Comparison of ENCODE assay signal across 9 cellular contexts in the genomic region with DNA sequence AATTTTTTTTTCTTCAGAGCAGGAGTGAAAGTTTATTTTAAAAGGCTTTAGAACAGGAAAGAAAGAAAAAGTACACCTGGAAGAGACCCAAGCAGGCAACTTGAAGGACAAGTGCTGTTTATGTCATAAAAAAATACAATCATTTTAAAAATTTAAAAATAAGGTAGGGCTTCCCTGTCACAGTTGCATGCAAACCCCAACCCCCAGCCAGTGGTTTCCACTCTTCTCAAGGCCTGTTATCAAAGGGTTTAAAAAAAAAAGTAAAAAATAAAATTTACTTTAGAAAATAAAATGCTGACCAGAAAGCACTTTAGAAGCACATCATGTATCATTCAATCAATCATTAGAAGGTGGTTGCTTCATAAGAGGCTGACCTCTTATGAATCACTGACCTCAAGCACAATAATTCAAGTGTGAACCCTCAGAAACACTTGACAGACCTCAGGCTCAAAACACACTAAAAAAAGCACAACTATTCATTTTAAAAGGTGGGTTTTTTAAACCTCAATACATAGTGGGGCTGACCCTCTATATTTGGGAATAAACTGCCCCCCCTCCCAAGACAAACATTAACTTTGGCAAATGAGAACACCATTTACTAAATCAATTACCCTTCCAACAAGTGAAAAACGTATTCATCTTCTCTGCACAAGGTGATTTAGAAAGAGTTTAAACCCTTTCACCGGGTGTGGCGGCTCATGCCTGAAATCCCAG. TPM values are rescaled to one million over a fixed set of nuclear protein-coding genes. Genes with fewer than 3 reads are reported as not detected.
DNase-seq lines count a peak whose midpoint lies in the region; ATAC-seq, FAIRE-seq and TF ChIP-seq lines count a peak whose summit lies in the region.
"Had no signal": no experiment of that assay in that cellular context is flagged by ENCODE, and none has a peak within 500 bp of the region (broad histone marks: within the 10 kb centered on the region; RNA-seq: fewer than 3 reads in every experiment).

No MANE protein-coding gene starts in this region.

- peaks cover 14% of the 10 kb centered on the region; the same call in 1 of the 3 replicates for H3K36me3 ChIP-seq in K562 (ENCODE audit: control insufficient read depth, insufficient read depth, low read length)

- H3K4me1 ChIP-seq in K562 (replicated peaks in 1 of 2; ENCODE audit: control insufficient read depth in 2 of 2, insufficient read depth in 2 of 2, low read length in 2 of 2), result peaks cover 13 to 22% of the 10 kb centered on the region in 2 experiments

- H3K27me3 ChIP-seq in K562 (ENCODE audit: control insufficient read depth in 2 of 2, insufficient read depth in 2 of 2, low read length in 2 of 2), result no peaks in the 10 kb centered on the region

- peaks cover 93% of the 10 kb centered on the region for H3K79me2 ChIP-seq in K562 (ENCODE audit: control insufficient read depth, insufficient read depth, low read length)

- no peak for TF ChIP-seq RAD21 in K562 (CRISPR knock-in tag; conservative IDR thresholded peaks at IDR 0.05 in 1 of 2, IDR thresholded peaks at IDR 0.05 in 1 of 2)

- no peak for TF ChIP-seq EP300 in K562 (IDR thresholded peaks at IDR 0.05; ENCODE audit: low read length)

- DNase-seq in GM12865 (ENCODE audit: low read depth), result peak; percentile 52
- DNase-seq in K562 (ENCODE audit: extremely low read depth in 1 of 4, low spot score in 3 of 4), result peak in 2 of 4 experiments; percentile 21 to 43
- peak; percentile 93 for DNase-seq in renal cortical epithelial cell (ENCODE audit: low read depth)
- DNase-seq in WTC11 (ENCODE audit: low spot score), result no peak
- DNase-seq in NCI-H446 treated with DMSO at 0.1 percent for 48 hours (lab: John Stamatoyannopoulos, UW), result no peak
- no peak for DNase-seq in DMS153 (lab: John Stamatoyannopoulos, UW)

- ATAC-seq in HG03196 (IDR thresholded peaks at IDR 0.05; ENCODE audit: unreplicated experiment), result peak; percentile 46
- no peak; the same call in 2 of the 3 replicates for ATAC-seq in K562
- ATAC-seq in GM18867 (IDR thresholded peaks at IDR 0.05; ENCODE audit: unreplicated experiment), result no peak
- ATAC-seq in WTC11, result no peak

- FAIRE-seq in K562 (lab: Jason Lieb, UNC), result no peak

- 49% methylated on average over 3 of the region's 3 CpGs for WGBS in K562 (ENCODE audit: insufficient coverage, low coverage, missing lambda C conversion rate)

- no peak overlapping the region for H2AFZ ChIP-seq in K562 (ENCODE audit: low read depth, low read length)

- in situ Hi-C loops in K562 (cut with MboI), result no loop called here

- TF ChIP-seq CTCF in GM12865 (IDR thresholded peaks at IDR 0.05; ENCODE audit: insufficient read depth, low read depth, low read length, missing control alignments) (no peak), K562 (IDR thresholded peaks at IDR 0.05 in 2 of 3, conservative IDR thresholded peaks at IDR 0.05 in 1 of 3; ENCODE audit: insufficient read depth in 2 of 3, low read depth in 1 of 3, low read length in 3 of 3) (no peak), WTC11 (IDR thresholded peaks at IDR 0.05) (no peak)

- peak overlapping the region; percentile 68; the same call in 2 of the 3 replicates for H3K27ac ChIP-seq in K562 (ENCODE audit: extremely low read depth, low read depth, low read length)
- H3K27ac ChIP-seq: coronary artery had no signal

- H3K36me3 Mint-ChIP-seq in WTC11, result no peaks in the 10 kb centered on the region

- no peaks in the 10 kb centered on the region for H3K9me3 ChIP-seq in K562 (replicated peaks; ENCODE audit: control insufficient read depth, insufficient read depth, low read depth, low read length)

- no TSS peak for BruUV-seq in K562 (replicated peaks; lab: Mats Ljungman, UMichigan)

- no peaks in the 10 kb centered on the region for H3K27me3 Mint-ChIP-seq in WTC11 (ENCODE audit: low read depth)

- H3K4me1 Mint-ChIP-seq in WTC11, result no peaks in the 10 kb centered on the region; the same call in 1 of the 2 replicates

- CTCF ChIA-PET in K562 (lab: Yijun Ruan, JAX; ENCODE audit: low intra/inter-chr PET ratio), result no interaction called here
- CTCF ChIA-PET in WTC11 (lab: Charles Lee), result no interaction called here

- H4K20me1 ChIP-seq in K562 (replicated peaks; ENCODE audit: control insufficient read depth, insufficient read depth, low read length), result peaks cover 5% of the 10 kb centered on the region; the same call in 1 of the 2 replicates

- H3K27ac Mint-ChIP-seq in WTC11, result no peak overlapping the region

- H3K4me3 ChIP-seq in GM12865 (ENCODE audit: low read depth, low read length), result peak overlapping the region; percentile 24; the same call in 1 of the 2 replicates
- H3K4me3 ChIP-seq in K562, result no peak overlapping the region
- H3K4me3 ChIP-seq: coronary artery had no signal

- H3K4me3 Mint-ChIP-seq in WTC11, result no peak overlapping the region

- H3K4me2 ChIP-seq in K562 (ENCODE audit: insufficient read depth, low read length), result no peak overlapping the region

- no peak for TF ChIP-seq POLR2A in K562 (conservative IDR thresholded peaks at IDR 0.05)

- POLR2A ChIA-PET in K562 (lab: Yijun Ruan, JAX) (interaction anchor here (0.7 to 2.1 kb wide), 3 partner anchors 9 to 16 kb away, joined by 3 to 4 read pairs (median 3); a partner anchor contains a TSS), WTC11 (lab: Charles Lee) (no interaction called here)

- H3K9me3 Mint-ChIP-seq in WTC11, result no peaks in the 10 kb centered on the region

- H3K9ac ChIP-seq in K562 (ENCODE audit: insufficient read depth in 1 of 2, low read depth in 2 of 2, low read length in 2 of 2), result no peak overlapping the region

- intact Hi-C loops in K562 (cut with micrococcal nuclease), result no loop called here

- no peaks in the 10 kb centered on the region for H3K9me1 ChIP-seq in K562 (ENCODE audit: control insufficient read depth, insufficient read depth, low read length)

TF ChIP-seq in K562, 482 proteins besides CTCF, POLR2A, EP300 and RAD21 (continues in another document):
- TF ChIP-seq SMARCE1 (IDR thresholded peaks at IDR 0.05), result peak; percentile 36; the same call in 1 of the 2 replicates
- TF ChIP-seq HNRNPUL1 (IDR thresholded peaks at IDR 0.05; ENCODE audit: low read length), result no peak

TF ChIP-seq in WTC11, 78 proteins besides CTCF, POLR2A, EP300 and RAD21:
- no peak for TF ChIP-seq ZNF263 (CRISPR knock-in tag; IDR thresholded peaks at IDR 0.05; ENCODE audit: low read depth)
- no peak for TF ChIP-seq KAT7 (CRISPR knock-in tag; IDR thresholded peaks at IDR 0.05; ENCODE audit: borderline replicate concordance)
- TF ChIP-seq, protein P1, sequence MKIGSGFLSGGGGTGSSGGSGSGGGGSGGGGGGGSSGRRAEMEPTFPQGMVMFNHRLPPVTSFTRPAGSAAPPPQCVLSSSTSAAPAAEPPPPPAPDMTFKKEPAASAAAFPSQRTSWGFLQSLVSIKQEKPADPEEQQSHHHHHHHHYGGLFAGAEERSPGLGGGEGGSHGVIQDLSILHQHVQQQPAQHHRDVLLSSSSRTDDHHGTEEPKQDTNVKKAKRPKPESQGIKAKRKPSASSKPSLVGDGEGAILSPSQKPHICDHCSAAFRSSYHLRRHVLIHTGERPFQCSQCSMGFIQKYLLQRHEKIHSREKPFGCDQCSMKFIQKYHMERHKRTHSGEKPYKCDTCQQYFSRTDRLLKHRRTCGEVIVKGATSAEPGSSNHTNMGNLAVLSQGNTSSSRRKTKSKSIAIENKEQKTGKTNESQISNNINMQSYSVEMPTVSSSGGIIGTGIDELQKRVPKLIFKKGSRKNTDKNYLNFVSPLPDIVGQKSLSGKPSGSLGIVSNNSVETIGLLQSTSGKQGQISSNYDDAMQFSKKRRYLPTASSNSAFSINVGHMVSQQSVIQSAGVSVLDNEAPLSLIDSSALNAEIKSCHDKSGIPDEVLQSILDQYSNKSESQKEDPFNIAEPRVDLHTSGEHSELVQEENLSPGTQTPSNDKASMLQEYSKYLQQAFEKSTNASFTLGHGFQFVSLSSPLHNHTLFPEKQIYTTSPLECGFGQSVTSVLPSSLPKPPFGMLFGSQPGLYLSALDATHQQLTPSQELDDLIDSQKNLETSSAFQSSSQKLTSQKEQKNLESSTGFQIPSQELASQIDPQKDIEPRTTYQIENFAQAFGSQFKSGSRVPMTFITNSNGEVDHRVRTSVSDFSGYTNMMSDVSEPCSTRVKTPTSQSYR (CRISPR knock-in tag; IDR thresholded peaks at IDR 0.05), result no peak
- TF ChIP-seq IRF2 (CRISPR knock-in tag; IDR thresholded peaks at IDR 0.05; ENCODE audit: borderline replicate concordance, low read depth), result no peak
- no peak for TF ChIP-seq SMAD3 (CRISPR knock-in tag; IDR thresholded peaks at IDR 0.05; ENCODE audit: borderline replicate concordance)
- no peak for TF ChIP-seq CREM (CRISPR knock-in tag; IDR thresholded peaks at IDR 0.05)
- no peak for TF ChIP-seq RELA (CRISPR knock-in tag; IDR thresholded peaks at IDR 0.05; ENCODE audit: borderline replicate concordance)

RNA-seq across cellular contexts. Expression of a gene that starts 15.6 kb away (rescaled TPM):
- total RNA-seq in K562 (2011; cell fraction: chromatin; rRNA removed; ENCODE audit: low replicate concordance), result 46.7 and 47.2 TPM in 2 replicates
- 30.2 and 32.0 TPM in 2 replicates for total RNA-seq in K562 (2011; cell fraction: nucleolus; rRNA removed)
- 38.8 and 48.2 TPM in 2 replicates for total RNA-seq in K562 (2011; cell fraction: nucleoplasm; rRNA removed)
- total RNA-seq in K562 (2014; rRNA removed) (35.7 and 44.7 TPM in 2 replicates), K562 (2014; rRNA removed; fragmentation: Illumina TruSeq; extraction: Trizol) (54.9 and 57.6 TPM in 2 replicates), K562 (2015; rRNA removed; fragmentation: Illumina TruSeq; extraction: Trizol) (53.4 and 55.0 TPM in 2 replicates), K562 (2021) (74.5 and 78.9 TPM in 2 replicates), renal cortical epithelial cell (69.6 and 70.0 TPM in 2 replicates), WTC11 (2021) (60.4 to 75.5 TPM (median 63.9 TPM) in 3 replicates)
- polyA plus RNA-seq in K562 (2011; rRNA removed) (62.1 and 66.1 TPM in 2 replicates), K562 (2014; fragmentation: Illumina TruSeq; extraction: Trizol) (70.0 and 74.7 TPM in 2 replicates), K562 (2014; fragmentation: Nextera tagmentation; extraction: Ambion mirVana) (10 to 100 TPM; 24.9 to 30.7 TPM), K562 (2014; rRNA removed) (42.8 and 44.2 TPM in 2 replicates)
- 53.1 and 62.6 TPM in 2 replicates for polyA plus RNA-seq in K562 (2011; cell fraction: cytosol; rRNA removed)
- polyA plus RNA-seq in K562 (2011; cell fraction: nucleus; rRNA removed), result 26.0 and 30.3 TPM in 2 replicates
- polyA plus RNA-seq in K562 (2012), result 75.6 and 76.6 TPM in 2 replicates
- 88.9 and 93.9 TPM in 2 replicates for polyA minus RNA-seq in K562 (2011; rRNA and poly(A)+ RNA removed)
- polyA minus RNA-seq in K562 (2011; cell fraction: cytosol; rRNA and poly(A)+ RNA removed), result 48.1 and 57.5 TPM in 2 replicates
- polyA minus RNA-seq in K562 (2011; cell fraction: nucleus; rRNA and poly(A)+ RNA removed), result 12.9 and 20.4 TPM in 2 replicates

Comparison
In these comparisons a context has a peak if more than half of its experiments do, and no peak if none do; other contexts are left out.
1. DNase-seq: peak in GM12865 (single experiment) and renal cortical epithelial cell (single experiment); none in WTC11 (single experiment), NCI-H446 treated with DMSO at 0.1 percent for 48 hours (single experiment) and DMS153 (single experiment).